24 cellular contexts compared by ENCODE assay signal in the genomic region with DNA sequence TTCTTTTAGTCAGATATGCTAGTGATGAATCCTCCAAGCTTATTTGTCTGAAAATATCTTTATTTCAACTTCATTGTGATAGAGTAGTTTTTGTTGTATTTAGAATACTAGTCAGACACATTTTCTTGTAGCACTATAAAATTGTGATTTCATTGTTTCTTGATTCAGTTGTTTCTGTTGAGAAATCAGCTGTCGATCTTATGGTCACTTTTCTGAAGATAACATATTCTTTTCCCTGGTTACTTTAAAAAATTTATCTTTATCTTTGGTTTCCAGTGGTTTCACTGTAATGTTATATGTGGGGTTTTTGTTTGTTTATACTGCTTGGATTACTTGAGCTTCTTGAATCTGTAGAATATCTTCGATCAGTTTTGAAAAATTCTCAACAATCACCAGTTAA.
DNase-seq lines count a peak whose midpoint lies in the region; ATAC-seq, FAIRE-seq and TF ChIP-seq lines count a peak whose summit lies in the region.
"Had no signal": no experiment of that assay in that cellular context is flagged by ENCODE, and none has a peak within 500 bp of the region (broad histone marks: within the 10 kb centered on the region; RNA-seq: fewer than 3 reads in every experiment).

No MANE protein-coding gene starts in this region.

- H3K36me3 ChIP-seq in OCI-LY3 (replicated peaks; ENCODE audit: low read depth, low read length) (peaks cover 20% of the 10 kb centered on the region), K562 (ENCODE audit: control insufficient read depth, insufficient read depth, low read length) (no peaks in the 10 kb centered on the region), breast epithelium (no peaks in the 10 kb centered on the region)
- H3K36me3 ChIP-seq: BE2C, Peyer's patch, SJCRH30 had no signal

- no peak for ATAC-seq in K562
- no peak for ATAC-seq in HG03469 (IDR thresholded peaks at IDR 0.05; ENCODE audit: unreplicated experiment)
- ATAC-seq: A549 had no signal

- no peak overlapping the region for H2AFZ ChIP-seq in OCI-LY3 (ENCODE audit: low read depth, low read length)
- H2AFZ ChIP-seq in K562 (ENCODE audit: low read depth, low read length): no peak overlapping the region

- H3K9ac ChIP-seq in OCI-LY3 (ENCODE audit: low read length) (no peak overlapping the region), K562 (ENCODE audit: insufficient read depth in 1 of 2, low read depth in 2 of 2, low read length in 2 of 2) (no peak overlapping the region)
- H3K9ac ChIP-seq: KMS-11 had no signal

- intact Hi-C loops in K562 (cut with micrococcal nuclease) (no loop called here), breast epithelium (cut with DNase I; ENCODE audit: low total_unique reads) (no loop called here)
- intact Hi-C loops in activated CD4-positive, alpha-beta T cell treated with anti-CD3 and anti-CD28 coated beads, Interleukin-2, amount 10 ng/mL, durations not matched to agents 24 days and 14 days (cut with micrococcal nuclease): no loop called here

- H3K9me1 ChIP-seq in K562 (ENCODE audit: control insufficient read depth, insufficient read depth, low read length): no peaks in the 10 kb centered on the region

- FAIRE-seq in K562 (lab: Jason Lieb, UNC): no peak
- FAIRE-seq: A549, D721Med, GM18507, GM19239 had no signal

- POLR2A ChIA-PET in K562 (lab: Yijun Ruan, JAX): interaction anchor here (1.0 kb wide), 1 partner anchor 9 kb away, joined by 3 read pairs; no protein-coding TSS in a partner anchor

- H3K36me3 Mint-ChIP-seq in activated CD4-positive, alpha-beta T cell treated with anti-CD3 and anti-CD28 coated beads, Interleukin-2, amount 10 ng/mL, durations not matched to agents 24 days and 14 days (ENCODE audit: low read depth): no peaks in the 10 kb centered on the region

- TF ChIP-seq RAD21 in K562 (CRISPR knock-in tag; conservative IDR thresholded peaks at IDR 0.05 in 1 of 2, IDR thresholded peaks at IDR 0.05 in 1 of 2): no peak

- WGBS in K562 (ENCODE audit: insufficient coverage, low coverage, missing lambda C conversion rate): 76% methylated on average over 2 of the region's 2 CpGs

- no peak overlapping the region for H3K4me3 Mint-ChIP-seq in activated CD4-positive, alpha-beta T cell treated with anti-CD3 and anti-CD28 coated beads, Interleukin-2, amount 10 ng/mL, durations not matched to agents 24 days and 14 days
- H3K4me3 Mint-ChIP-seq: H9 had no signal

- no peaks in the 10 kb centered on the region for H3K27me3 Mint-ChIP-seq in activated CD4-positive, alpha-beta T cell treated with anti-CD3 and anti-CD28 coated beads, Interleukin-2, amount 10 ng/mL, durations not matched to agents 24 days and 14 days

- H3K27ac ChIP-seq in OCI-LY3 (ENCODE audit: low read length) (peak overlapping the region; percentile 29; the same call in 1 of the 2 replicates), K562 (ENCODE audit: extremely low read depth, low read depth, low read length) (no peak overlapping the region), breast epithelium (no peak overlapping the region)
- H3K27ac ChIP-seq: A549, KMS-11, Peyer's patch, SJCRH30 had no signal

- no peaks in the 10 kb centered on the region for H3K4me1 Mint-ChIP-seq in activated CD4-positive, alpha-beta T cell treated with anti-CD3 and anti-CD28 coated beads, Interleukin-2, amount 10 ng/mL, durations not matched to agents 24 days and 14 days
- H3K4me1 Mint-ChIP-seq: H9 had no signal

- TF ChIP-seq EP300 in K562 (IDR thresholded peaks at IDR 0.05; ENCODE audit: low read length): no peak

- TF ChIP-seq CTCF in OCI-LY3 (IDR thresholded peaks at IDR 0.05; ENCODE audit: low read depth, low read length): no peak
- TF ChIP-seq CTCF in K562 (IDR thresholded peaks at IDR 0.05 in 2 of 3, conservative IDR thresholded peaks at IDR 0.05 in 1 of 3; ENCODE audit: insufficient read depth in 2 of 3, low read depth in 1 of 3, low read length in 3 of 3): no peak
- TF ChIP-seq CTCF in breast epithelium (IDR thresholded peaks at IDR 0.05): no peak

- H3K4me3 ChIP-seq in OCI-LY3 (ENCODE audit: low read length) (no peak overlapping the region), K562 (no peak overlapping the region), breast epithelium (no peak overlapping the region)
- H3K4me3 ChIP-seq: A549, Peyer's patch, SJCRH30 had no signal

- no peaks in the 10 kb centered on the region for H4K20me1 ChIP-seq in OCI-LY3 (ENCODE audit: insufficient read depth, low read length)
- H4K20me1 ChIP-seq in K562 (replicated peaks; ENCODE audit: control insufficient read depth, insufficient read depth, low read length): no peaks in the 10 kb centered on the region

- H3K4me2 ChIP-seq in OCI-LY3 (ENCODE audit: low read length) (no peak overlapping the region), K562 (ENCODE audit: insufficient read depth, low read length) (no peak overlapping the region)
- H3K4me2 ChIP-seq: A549, KMS-11 had no signal

- in situ Hi-C loops in K562 (cut with MboI): no loop called here

- no TSS peak for BruUV-seq in K562 (replicated peaks; lab: Mats Ljungman, UMichigan)

- peak; percentile 37 for DNase-seq in NCI-H2196 treated with DMSO at 0.1 percent for 48 hours (lab: John Stamatoyannopoulos, UW; ENCODE audit: unreplicated experiment)
- no peak for DNase-seq in NCI-H2196 (lab: John Stamatoyannopoulos, UW; ENCODE audit: unreplicated experiment)
- no peak for DNase-seq in K562 (ENCODE audit: extremely low read depth in 1 of 4, low spot score in 3 of 4)
- DNase-seq in renal cortical epithelial cell (ENCODE audit: low read depth): peak; percentile 11
- DNase-seq in breast epithelium (ENCODE audit: low spot score in 2 of 2): no peak
- no peak for DNase-seq in activated CD4-positive, alpha-beta T cell treated with anti-CD3 and anti-CD28 coated beads, Interleukin-2, amount 10 ng/mL, durations not matched to agents 24 days and 14 days
- DNase-seq: BE2C, GDM1, H9, NCI-H1105 treated with DMSO at 0.1 percent for 48 hours, NCI-H2081, NCI-H2227 treated with DMSO at 0.1 percent for 48 hours, NCI-H510A, NCI-H748 treated with DMSO at 0.1 percent for 48 hours, Peyer's patch, SJCRH30, T-helper 1 cell had no signal

- no peaks in the 10 kb centered on the region for H3K9me3 Mint-ChIP-seq in activated CD4-positive, alpha-beta T cell treated with anti-CD3 and anti-CD28 coated beads, Interleukin-2, amount 10 ng/mL, durations not matched to agents 24 days and 14 days

- H3K27ac Mint-ChIP-seq in activated CD4-positive, alpha-beta T cell treated with anti-CD3 and anti-CD28 coated beads, Interleukin-2, amount 10 ng/mL, durations not matched to agents 24 days and 14 days: no peak overlapping the region
- H3K27ac Mint-ChIP-seq: H9 had no signal

- no peak for TF ChIP-seq POLR2A in K562 (conservative IDR thresholded peaks at IDR 0.05)
- TF ChIP-seq POLR2A in breast epithelium (IDR thresholded peaks at IDR 0.05): no peak

- H3K27me3 ChIP-seq in OCI-LY3 (ENCODE audit: low read depth, low read length) (no peaks in the 10 kb centered on the region), K562 (ENCODE audit: control insufficient read depth in 2 of 2, insufficient read depth in 2 of 2, low read length in 2 of 2) (no peaks in the 10 kb centered on the region), breast epithelium (no peaks in the 10 kb centered on the region)
- H3K27me3 ChIP-seq: BE2C, Peyer's patch, SJCRH30 had no signal

- CTCF ChIA-PET in K562 (lab: Yijun Ruan, JAX; ENCODE audit: low intra/inter-chr PET ratio): no interaction called here

- peaks cover 20% of the 10 kb centered on the region for H3K9me3 ChIP-seq in OCI-LY3 (ENCODE audit: insufficient read depth, low read length)
- H3K9me3 ChIP-seq in K562 (replicated peaks; ENCODE audit: control insufficient read depth, insufficient read depth, low read depth, low read length): peaks cover 15% of the 10 kb centered on the region
- no peaks in the 10 kb centered on the region for H3K9me3 ChIP-seq in breast epithelium
- H3K9me3 ChIP-seq: BE2C, Peyer's patch had no signal

- H3K79me2 ChIP-seq in OCI-LY3 (ENCODE audit: low read length): no peaks in the 10 kb centered on the region
- no peaks in the 10 kb centered on the region for H3K79me2 ChIP-seq in K562 (ENCODE audit: control insufficient read depth, insufficient read depth, low read length)

- H3K4me1 ChIP-seq in OCI-LY3 (ENCODE audit: low read length) (peaks cover 16% of the 10 kb centered on the region), K562 (replicated peaks in 1 of 2; ENCODE audit: control insufficient read depth in 2 of 2, insufficient read depth in 2 of 2, low read length in 2 of 2) (no peaks in the 10 kb centered on the region), breast epithelium (no peaks in the 10 kb centered on the region)
- H3K4me1 ChIP-seq: A549, BE2C, Peyer's patch, SJCRH30 had no signal

TF ChIP-seq in K562, 482 proteins besides CTCF, POLR2A, EP300 and RAD21 (continues in another document):
- TF ChIP-seq FOS (IDR thresholded peaks at IDR 0.05; ENCODE audit: extremely low read depth, insufficient read length) (no peak), KLF16 (IDR thresholded peaks at IDR 0.05) (no peak), ZNF785 (CRISPR knock-in tag; IDR thresholded peaks at IDR 0.05) (no peak), SRSF9 (IDR thresholded peaks at IDR 0.05; ENCODE audit: borderline replicate concordance, low read depth, low read length) (no peak), NFXL1 (CRISPR knock-in tag; IDR thresholded peaks at IDR 0.05) (no peak), FOXM1 (IDR thresholded peaks at IDR 0.05; ENCODE audit: low read depth) (0 out of 2 replicates have a peak, but pooled peaks have one; percentile 19), FOXM1 (CRISPR knock-in tag; IDR thresholded peaks at IDR 0.05; ENCODE audit: low read depth) (no peak), LARP7 (IDR thresholded peaks at IDR 0.05) (no peak), ZNF57 (CRISPR knock-in tag; IDR thresholded peaks at IDR 0.05) (no peak), CC2D1A (IDR thresholded peaks at IDR 0.05) (0 out of 2 replicates have a peak, but pooled peaks have one; percentile 16), COPS2 (conservative IDR thresholded peaks at IDR 0.05) (no peak), ZNF324 (CRISPR knock-in tag; IDR thresholded peaks at IDR 0.05) (no peak), HNRNPLL (IDR thresholded peaks at IDR 0.05; ENCODE audit: low read depth, low read length, poor library complexity, severe bottlenecking) (no peak), ZNF212 (CRISPR knock-in tag; IDR thresholded peaks at IDR 0.05) (no peak), MIER1 (IDR thresholded peaks at IDR 0.05; ENCODE audit: low read depth) (no peak)
- TF ChIP-seq, protein P1, sequence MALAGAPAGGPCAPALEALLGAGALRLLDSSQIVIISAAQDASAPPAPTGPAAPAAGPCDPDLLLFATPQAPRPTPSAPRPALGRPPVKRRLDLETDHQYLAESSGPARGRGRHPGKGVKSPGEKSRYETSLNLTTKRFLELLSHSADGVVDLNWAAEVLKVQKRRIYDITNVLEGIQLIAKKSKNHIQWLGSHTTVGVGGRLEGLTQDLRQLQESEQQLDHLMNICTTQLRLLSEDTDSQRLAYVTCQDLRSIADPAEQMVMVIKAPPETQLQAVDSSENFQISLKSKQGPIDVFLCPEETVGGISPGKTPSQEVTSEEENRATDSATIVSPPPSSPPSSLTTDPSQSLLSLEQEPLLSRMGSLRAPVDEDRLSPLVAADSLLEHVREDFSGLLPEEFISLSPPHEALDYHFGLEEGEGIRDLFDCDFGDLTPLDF (CRISPR knock-in tag; IDR thresholded peaks at IDR 0.05): no peak

Comparison
In these comparisons a context has a peak if more than half of its experiments do, and no peak if none do; other contexts are left out.
1. DNase-seq: peak in NCI-H2196 treated with DMSO at 0.1 percent for 48 hours (single experiment) and renal cortical epithelial cell (single experiment); none in NCI-H2196 (single experiment), K562 (0 of 4), breast epithelium (0 of 2) and activated CD4-positive, alpha-beta T cell treated with anti-CD3 and anti-CD28 coated beads, Interleukin-2, amount 10 ng/mL, durations not matched to agents 24 days and 14 days (single experiment).